In genomic region chr6:146598785-146599405, GRCh38 we compare ENCODE assay signal across 9 cellular contexts. TPM values are rescaled to one million over a fixed set of nuclear protein-coding genes. Genes with fewer than 3 reads are reported as not detected.
DNase-seq lines count a peak whose midpoint lies in the region; ATAC-seq and TF ChIP-seq lines count a peak whose summit lies in the region.
"Had no signal": no experiment of that assay in that cellular context is flagged by ENCODE, and none has a peak within 500 bp of the region (broad histone marks: within the 10 kb centered on the region; RNA-seq: fewer than 3 reads in every experiment).

ADGB (plus strand) TSS chr6:146598972; CDS start chr6:146599041, 69 bp downstream.

- peak; percentile 79 for ATAC-seq in sciatic nerve
- no peak for ATAC-seq in HG03565 (IDR thresholded peaks at IDR 0.05; ENCODE audit: unreplicated experiment)

- POLR2A ChIA-PET in GM10248 (lab: Yijun Ruan, JAX), result no interaction called here

- peak within 1 kb of the TSS; percentile 58 for H3K4me3 ChIP-seq in iPS-18c (ENCODE audit: insufficient read depth, low read depth, low read length)

- in situ Hi-C loops in T47D (cut with HindIII; ENCODE audit: low pct_unique_long_range_greater_than_20kb, low sequenced_read_pairs), result no loop called here

- DNase-seq in DMS53 (lab: John Stamatoyannopoulos, UW) (peak; percentile 82), DMS53 treated with DMSO at 0.1 percent for 48 hours (lab: John Stamatoyannopoulos, UW; ENCODE audit: unreplicated experiment) (no peak), NCI-H510A (lab: John Stamatoyannopoulos, UW) (peak; percentile 12), T47D (ENCODE audit: low read depth in 1 of 2, low spot score in 1 of 2) (peak; percentile 30 to 55), sciatic nerve (ENCODE audit: low spot score) (peak; percentile 73), GM10248 (ENCODE audit: extremely low spot score) (no peak)

- TF ChIP-seq CTCF in GM10248 (IDR thresholded peaks at IDR 0.05; ENCODE audit: control extremely low read depth, extremely low read depth, low read depth, missing control alignments), result no peak

- H3K9me3 ChIP-seq in iPS-18c (ENCODE audit: control insufficient read depth, insufficient read depth, low read length), result no peaks in the 10 kb centered on the region

- CTCF ChIA-PET in GM10248 (lab: Yijun Ruan, JAX), result no interaction called here

- intact Hi-C loops in sciatic nerve (cut with DNase I), result no loop called here

RNA-seq across cellular contexts. Expression of gene ADGB, which starts in this region (rescaled TPM):
- 0.31 TPM for total RNA-seq in sciatic nerve
- total RNA-seq: T-helper 1 cell treated with Interleukin-12 subunit alpha and Interleukin-12 subunit beta and Interleukin-4 antibody, amounts not matched to agents 30 ng/mL and 1 ng/mL, for 36 hours had no signal

Comparison
In these comparisons a context has a peak if more than half of its experiments do, and no peak if none do; other contexts are left out.
1. DNase-seq: peak in DMS53 (single experiment), NCI-H510A (single experiment) and T47D (2 of 2); none in DMS53 treated with DMSO at 0.1 percent for 48 hours (single experiment) and GM10248 (single experiment).
2. Peak in DNase-seq and ATAC-seq in sciatic nerve; RNA of the gene not detected or under 1 TPM.